Comparison of ENCODE assay signal across 12 cellular contexts in the genomic region with DNA sequence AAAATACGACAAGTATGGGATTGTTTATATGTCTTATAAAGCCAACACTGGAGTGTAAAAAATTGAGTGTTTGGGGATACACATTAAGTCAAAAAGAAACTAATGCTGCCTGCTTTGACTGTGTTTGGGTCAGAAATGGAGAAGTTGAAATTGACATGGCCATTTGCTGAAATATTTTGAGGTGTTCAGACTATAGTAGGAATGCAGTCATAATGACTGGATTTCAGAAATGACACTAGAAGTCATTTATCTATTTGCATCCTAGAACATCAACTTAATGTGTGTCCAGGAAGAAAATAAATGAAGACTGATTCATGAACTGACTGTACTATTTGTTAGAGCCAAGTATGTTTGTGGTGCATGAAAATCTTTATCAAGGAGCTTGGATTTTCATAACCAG. TPM values are rescaled to one million over a fixed set of nuclear protein-coding genes. Genes with fewer than 3 reads are reported as not detected.
A peak's percentile ranks its signal among the peaks of the same experiment; 100 is the strongest.
DNase-seq lines count a peak whose midpoint lies in the region; ATAC-seq, FAIRE-seq and TF ChIP-seq lines count a peak whose summit lies in the region.
"Had no signal": no experiment of that assay in that cellular context is flagged by ENCODE, and none has a peak within 500 bp of the region (broad histone marks: within the 10 kb centered on the region; RNA-seq: fewer than 3 reads in every experiment).

No MANE protein-coding gene starts in this region.

- H3K79me2 ChIP-seq in GM12878 (ENCODE audit: control insufficient read depth, insufficient read depth, low read length), result no peaks in the 10 kb centered on the region

- no peak for TF ChIP-seq CTCF in GM12878 (IDR thresholded peaks at IDR 0.05 in 2 of 3, conservative IDR thresholded peaks at IDR 0.05 in 1 of 3; ENCODE audit: control insufficient read depth in 2 of 3, extremely low read depth in 1 of 3, insufficient read depth in 1 of 3, low read depth in 3 of 3, low read length in 3 of 3)

- TF ChIP-seq POLR2A in GM12878 (IDR thresholded peaks at IDR 0.05; ENCODE audit: low read depth, low read length), result no peak

- H3K27ac ChIP-seq in GM12878 (ENCODE audit: control insufficient read depth, insufficient read depth), result no peak overlapping the region
- H3K27ac ChIP-seq: lower lobe of right lung, Peyer's patch had no signal

- H3K27ac Mint-ChIP-seq in stimulated activated memory B cell treated with anti-CD40 and anti-IgM and Interleukin-4, amounts not matched to agents 10 μg/mL and 1 μg/mL and 100 μg/mL, for 72 hours, result no peak overlapping the region
- no peak overlapping the region for H3K27ac Mint-ChIP-seq in activated naive CD4-positive, alpha-beta T cell treated with anti-CD3 and anti-CD28 coated beads for 36 hours

- no TSS peak for BruUV-seq in GM12878 (replicated peaks; lab: Mats Ljungman, UMichigan)

- no peaks in the 10 kb centered on the region for H3K4me1 ChIP-seq in GM12878 (ENCODE audit: control insufficient read depth, insufficient read depth, low read length)
- H3K4me1 ChIP-seq: Peyer's patch had no signal

- no peak overlapping the region for H3K4me3 Mint-ChIP-seq in stimulated activated memory B cell treated with anti-CD40 and anti-IgM and Interleukin-4, amounts not matched to agents 10 μg/mL and 1 μg/mL and 100 μg/mL, for 72 hours
- H3K4me3 Mint-ChIP-seq in activated naive CD4-positive, alpha-beta T cell treated with anti-CD3 and anti-CD28 coated beads for 36 hours, result no peak overlapping the region
- no peak overlapping the region for H3K4me3 Mint-ChIP-seq in activated T-cell treated with anti-CD3 and anti-CD28 coated beads, Interleukin-2, amount 50 U/mL, for 4 hours

- DNase-seq in GM12878 (ENCODE audit: low read depth, low spot score), result no peak
- no peak for DNase-seq in epidermal melanocyte (ENCODE audit: insufficient read length, low spot score)
- DNase-seq in activated naive CD4-positive, alpha-beta T cell treated with anti-CD3 and anti-CD28 coated beads for 36 hours, result no peak
- DNase-seq in activated T-cell treated with anti-CD3 and anti-CD28 coated beads, Interleukin-2, amount 50 U/mL, for 4 hours, result no peak
- DNase-seq: lower lobe of right lung, NCI-H2107, Peyer's patch had no signal

- H3K27me3 Mint-ChIP-seq in stimulated activated memory B cell treated with anti-CD40 and anti-IgM and Interleukin-4, amounts not matched to agents 10 μg/mL and 1 μg/mL and 100 μg/mL, for 72 hours, result peaks cover 11% of the 10 kb centered on the region
- no peaks in the 10 kb centered on the region for H3K27me3 Mint-ChIP-seq in activated naive CD4-positive, alpha-beta T cell treated with anti-CD3 and anti-CD28 coated beads for 36 hours (ENCODE audit: low read depth)
- H3K27me3 Mint-ChIP-seq in activated T-cell treated with anti-CD3 and anti-CD28 coated beads, Interleukin-2, amount 50 U/mL, for 4 hours (ENCODE audit: low read depth), result no peaks in the 10 kb centered on the region

- no peaks in the 10 kb centered on the region for H3K36me3 ChIP-seq in GM12878 (ENCODE audit: control insufficient read depth in 2 of 2, insufficient read depth in 2 of 2, low read length in 1 of 2)
- H3K36me3 ChIP-seq: lower lobe of right lung, Peyer's patch, tibial nerve had no signal

- RAD21 ChIA-PET in GM12878 (lab: Charles Lee; ENCODE audit: unreplicated experiment), result interaction anchor here (0.6 to 1.7 kb wide), 7 partner anchors 11 to 67 kb away, joined by 3 to 6 read pairs (median 3); no protein-coding TSS in a partner anchor

- H3K27me3 ChIP-seq in GM12878 (replicated peaks in 1 of 2; ENCODE audit: control insufficient read depth in 2 of 2, insufficient read depth in 2 of 2, low read length in 1 of 2), result no peaks in the 10 kb centered on the region
- H3K27me3 ChIP-seq: Peyer's patch, tibial nerve had no signal

- TF ChIP-seq RAD21 in GM12878 (IDR thresholded peaks at IDR 0.05; ENCODE audit: insufficient read depth, low read depth, low read length), result no peak

- no peaks in the 10 kb centered on the region for H4K20me1 ChIP-seq in GM12878 (ENCODE audit: control insufficient read depth, insufficient read depth)

- no peak overlapping the region for H2AFZ ChIP-seq in GM12878 (ENCODE audit: control insufficient read depth, low read depth, low read length)

- intact Hi-C loops in GM12878 (cut with micrococcal nuclease; ENCODE audit: unreplicated experiment), result no loop called here
- intact Hi-C loops in activated naive CD4-positive, alpha-beta T cell treated with anti-CD3 and anti-CD28 coated beads for 36 hours (cut with micrococcal nuclease), result no loop called here

- POLR2A ChIA-PET in GM12878 (lab: Charles Lee), result no interaction called here

- no peak overlapping the region for H3K4me2 ChIP-seq in GM12878 (ENCODE audit: control insufficient read depth, insufficient read depth)

- CTCF ChIA-PET in GM12878 (lab: Yijun Ruan, JAX), result interaction anchor here (0.6 to 2.3 kb wide), 9 partner anchors 11 to 1223 kb away, joined by 3 to 7 read pairs (median 5); no protein-coding TSS in a partner anchor
- CTCF ChIA-PET in activated naive CD4-positive, alpha-beta T cell treated with anti-CD3 and anti-CD28 coated beads for 36 hours (lab: Charles Lee), result no interaction called here

- WGBS in GM12878 (ENCODE audit: insufficient coverage, insufficient replicate concordance, low lambda C conversion rate, missing lambda C conversion rate), result 3% methylated on average over 1 of the region's 1 CpG

- no peak overlapping the region for H3K4me3 ChIP-seq in GM12878
- H3K4me3 ChIP-seq: lower lobe of right lung, Peyer's patch, tibial nerve had no signal

- in situ Hi-C loops in GM12878 (cut with MboI), result no loop called here

- SMC1A ChIA-PET in GM12878 (lab: Charles Lee; ENCODE audit: uncharacterized antibody, unreplicated experiment), result interaction anchor here (0.7 to 2.6 kb wide), 9 partner anchors 10 to 66 kb away, joined by 3 to 15 read pairs (median 4); a partner anchor contains a TSS

- no peaks in the 10 kb centered on the region for H3K4me1 Mint-ChIP-seq in stimulated activated memory B cell treated with anti-CD40 and anti-IgM and Interleukin-4, amounts not matched to agents 10 μg/mL and 1 μg/mL and 100 μg/mL, for 72 hours
- H3K4me1 Mint-ChIP-seq in activated naive CD4-positive, alpha-beta T cell treated with anti-CD3 and anti-CD28 coated beads for 36 hours (ENCODE audit: low read depth), result no peaks in the 10 kb centered on the region
- H3K4me1 Mint-ChIP-seq in activated T-cell treated with anti-CD3 and anti-CD28 coated beads, Interleukin-2, amount 50 U/mL, for 4 hours (ENCODE audit: low read depth), result no peaks in the 10 kb centered on the region

- H3K9ac ChIP-seq in GM12878 (ENCODE audit: control insufficient read depth, insufficient read depth, low read length), result no peak overlapping the region

- peak; percentile 75 for ATAC-seq in GM21360 (IDR thresholded peaks at IDR 0.05; ENCODE audit: unreplicated experiment)
- ATAC-seq in HG03432 (IDR thresholded peaks at IDR 0.05; ENCODE audit: unreplicated experiment), result peak; percentile 67
- peak; percentile 81 for ATAC-seq in GM12878
- ATAC-seq in stimulated activated memory B cell treated with anti-CD40 and anti-IgM and Interleukin-4, amounts not matched to agents 10 μg/mL and 1 μg/mL and 100 μg/mL, for 72 hours, result peak; percentile 27
- no peak for ATAC-seq in activated T-cell treated with anti-CD3 and anti-CD28 coated beads, Interleukin-2, amount 50 U/mL, for 4 hours
- ATAC-seq: HCT116, lower lobe of right lung had no signal

- peak in 1 of 2 experiments; percentile 74; a peak in 1 of 4 replicates for TF ChIP-seq EP300 in GM12878 (IDR thresholded peaks at IDR 0.05; ENCODE audit: borderline replicate concordance in 1 of 2, control insufficient read depth in 1 of 2, low read depth in 2 of 2, low read length in 2 of 2)

- H3K36me3 Mint-ChIP-seq in stimulated activated memory B cell treated with anti-CD40 and anti-IgM and Interleukin-4, amounts not matched to agents 10 μg/mL and 1 μg/mL and 100 μg/mL, for 72 hours, result no peaks in the 10 kb centered on the region
- H3K36me3 Mint-ChIP-seq in activated naive CD4-positive, alpha-beta T cell treated with anti-CD3 and anti-CD28 coated beads for 36 hours (ENCODE audit: low read depth), result no peaks in the 10 kb centered on the region
- H3K36me3 Mint-ChIP-seq in activated T-cell treated with anti-CD3 and anti-CD28 coated beads, Interleukin-2, amount 50 U/mL, for 4 hours (ENCODE audit: insufficient read depth), result no peaks in the 10 kb centered on the region

- no peak for FAIRE-seq in GM12878 (lab: Jason Lieb, UNC)

- H3K9me3 Mint-ChIP-seq in stimulated activated memory B cell treated with anti-CD40 and anti-IgM and Interleukin-4, amounts not matched to agents 10 μg/mL and 1 μg/mL and 100 μg/mL, for 72 hours, result no peaks in the 10 kb centered on the region
- H3K9me3 Mint-ChIP-seq in activated naive CD4-positive, alpha-beta T cell treated with anti-CD3 and anti-CD28 coated beads for 36 hours, result peaks cover 3% of the 10 kb centered on the region
- H3K9me3 Mint-ChIP-seq in activated T-cell treated with anti-CD3 and anti-CD28 coated beads, Interleukin-2, amount 50 U/mL, for 4 hours, result no peaks in the 10 kb centered on the region

- no peaks in the 10 kb centered on the region for H3K9me3 ChIP-seq in GM12878 (replicated peaks; ENCODE audit: control insufficient read depth, insufficient read depth, low read length)
- H3K9me3 ChIP-seq: lower lobe of right lung, Peyer's patch, tibial nerve had no signal

TF ChIP-seq in GM12878, 131 proteins besides CTCF, POLR2A, EP300 and RAD21 (continues in another document):
- TF ChIP-seq MTA2 (IDR thresholded peaks at IDR 0.05; ENCODE audit: low read depth), result peak; percentile 82
- no peak for TF ChIP-seq TCF3 (IDR thresholded peaks at IDR 0.05; ENCODE audit: borderline replicate concordance, insufficient read depth, low read depth, low read length)

RNA-seq across cellular contexts. Expression of a gene that starts 28.4 kb away (rescaled TPM):
- total RNA-seq in GM12878 (2013; cell fraction: nucleolus; rRNA removed), result 34.4 and 37.5 TPM in 2 replicates
- 0.45 and 0.54 TPM in 2 replicates for total RNA-seq in GM12878 (2014; rRNA removed)
- 0.13 and 0.14 TPM in 2 replicates for total RNA-seq in GM12878 (2014; rRNA removed; fragmentation: Illumina TruSeq; extraction: Trizol)
- total RNA-seq in GM12878 (2021), result 0.21 and 0.61 TPM in 2 replicates
- 0.20 TPM for polyA plus RNA-seq in GM12878 (2011; ENCODE audit: low read depth)
- polyA plus RNA-seq in GM12878 (2011; rRNA removed), result 6.9 and 7.5 TPM in 2 replicates
- 5.8 and 6.3 TPM in 2 replicates for polyA plus RNA-seq in GM12878 (2011; cell fraction: cytosol; rRNA removed)
- 15.5 and 17.4 TPM in 2 replicates for polyA plus RNA-seq in GM12878 (2011; cell fraction: nucleus; rRNA removed)
- polyA plus RNA-seq in GM12878 (2012), result 0.04 and 0.06 TPM in 2 replicates
- polyA plus RNA-seq in GM12878 (2014; fragmentation: Illumina TruSeq; extraction: Trizol), result 0.16 and 0.21 TPM in 2 replicates
- under 1 TPM; 0.02 to 0.05 TPM for polyA plus RNA-seq in GM12878 (2014; fragmentation: Nextera tagmentation; extraction: Ambion mirVana)
- 0.11 and 0.17 TPM in 2 replicates for polyA plus RNA-seq in GM12878 (2014; rRNA removed)
- polyA plus RNA-seq in GM12878 (2016; fragmentation: Nextera tagmentation; extraction: Ambion mirVana), result under 1 TPM in 1 of 2 experiments, not detected in 1; 0.08 TPM
- 16.6 and 21.6 TPM in 2 replicates for polyA minus RNA-seq in GM12878 (2011; rRNA and poly(A)+ RNA removed)
- 4.5 and 5.4 TPM in 2 replicates for polyA minus RNA-seq in GM12878 (2011; cell fraction: cytosol; rRNA and poly(A)+ RNA removed)
- polyA minus RNA-seq in GM12878 (2011; cell fraction: nucleus; rRNA and poly(A)+ RNA removed), result 13.9 and 28.9 TPM in 2 replicates
- not detected for total RNA-seq in activated naive CD4-positive, alpha-beta T cell treated with anti-CD3 and anti-CD28 coated beads for 36 hours
- under 1 TPM; 0.03 to 0.15 (median 0.08) TPM for total RNA-seq in activated T-cell treated with anti-CD3 and anti-CD28 coated beads, Interleukin-2, amount 50 U/mL, for 4 hours

Comparison
In these comparisons a context has a peak if more than half of its experiments do, and no peak if none do; other contexts are left out.
1. ATAC-seq: peak in GM21360 (single experiment), HG03432 (single experiment), GM12878 (single experiment) and stimulated activated memory B cell treated with anti-CD40 and anti-IgM and Interleukin-4, amounts not matched to agents 10 μg/mL and 1 μg/mL and 100 μg/mL, for 72 hours (single experiment); none in activated T-cell treated with anti-CD3 and anti-CD28 coated beads, Interleukin-2, amount 50 U/mL, for 4 hours (0 of 2).